1 cellular context compared by ENCODE assay signal in genomic region chr14:96727980-96728717, GRCh38.
TF ChIP-seq lines count a peak whose summit lies in the region.

No MANE protein-coding gene starts in this region.

TF ChIP-seq in K562, 482 proteins besides CTCF, POLR2A, EP300 and RAD21 (continued from another document):
- TF ChIP-seq TAF15 (IDR thresholded peaks at IDR 0.05; ENCODE audit: low read depth, low read length) (no peak), L3MBTL2 (IDR thresholded peaks at IDR 0.05) (no peak), CCAR2 (IDR thresholded peaks at IDR 0.05; ENCODE audit: low read depth, low read length) (no peak), GABPA (tag; conservative IDR thresholded peaks at IDR 0.05; ENCODE audit: low read depth) (no peak)
